Comparison of ENCODE assay signal across 12 cellular contexts in genomic region chr18:12885500-12885899, GRCh38. TPM values are rescaled to one million over a fixed set of nuclear protein-coding genes. Genes with fewer than 3 reads are reported as not detected.
DNase-seq lines count a peak whose midpoint lies in the region; ATAC-seq, FAIRE-seq and TF ChIP-seq lines count a peak whose summit lies in the region.
"Had no signal": no experiment of that assay in that cellular context is flagged by ENCODE, and none has a peak within 500 bp of the region (broad histone marks: within the 10 kb centered on the region; RNA-seq: fewer than 3 reads in every experiment).

No MANE protein-coding gene starts in this region.

- no peak overlapping the region for H3K27ac ChIP-seq in DOHH2 (ENCODE audit: low read depth, low read length)
- no peak overlapping the region for H3K27ac ChIP-seq in HEK293 (ENCODE audit: extremely low read depth, low read depth, low read length)
- no peak overlapping the region for H3K27ac ChIP-seq in HepG2 (ENCODE audit: extremely low read length, insufficient read depth, low read length)
- H3K27ac ChIP-seq in A673 (ENCODE audit: low read depth, low read length, poor library complexity, severe bottlenecking), result no peak overlapping the region

- peaks cover 14% of the 10 kb centered on the region for H3F3A ChIP-seq in DOHH2 (ENCODE audit: control insufficient read depth, insufficient read depth)

- BruUV-seq in HepG2 (replicated peaks; lab: Mats Ljungman, UMichigan), result no TSS peak
- BruUV-seq in A673 (replicated peaks; lab: Mats Ljungman, UMichigan), result no TSS peak

- H2AFZ ChIP-seq in HepG2 (ENCODE audit: low read length), result no peak overlapping the region

- TF ChIP-seq RAD21 in HepG2 (CRISPR knock-in tag; IDR thresholded peaks at IDR 0.05), result no peak

- peaks cover 42% of the 10 kb centered on the region for H3K4me1 Mint-ChIP-seq in activated naive CD8-positive, alpha-beta T cell treated with anti-CD3 and anti-CD28 coated beads, Interleukin-2, amount 50 U/mL, for 24 hours
- H3K4me1 Mint-ChIP-seq in natural killer cell, result peaks cover 40 to 53% of the 10 kb centered on the region in 2 donors

- DNase-seq in activated naive CD8-positive, alpha-beta T cell treated with anti-CD3 and anti-CD28 coated beads, Interleukin-2, amount 50 U/mL, for 24 hours, result no peak
- no peak for DNase-seq in natural killer cell
- no peak for DNase-seq in T1000 (lab: John Stamatoyannopoulos, UW)
- no peak for DNase-seq in HepG2 (ENCODE audit: low spot score)
- no peak for DNase-seq in A673 (ENCODE audit: low spot score)
- DNase-seq: DMS53, GOT3, posterior cingulate gyrus had no signal

- no peaks in the 10 kb centered on the region for H3K27me3 ChIP-seq in DOHH2 (ENCODE audit: control insufficient read depth, low read length)
- H3K27me3 ChIP-seq in HepG2 (ENCODE audit: control insufficient read depth in 1 of 2, insufficient read depth in 2 of 2, low read length in 2 of 2), result no peaks in the 10 kb centered on the region; a peak in 1 of 5 replicates
- H3K27me3 ChIP-seq in A673 (replicated peaks; ENCODE audit: insufficient read depth, low read depth, low read length, poor library complexity), result no peaks in the 10 kb centered on the region

- TF ChIP-seq CTCF in DOHH2 (IDR thresholded peaks at IDR 0.05; ENCODE audit: low read depth, low read length, poor library complexity, severe bottlenecking) (no peak), HEK293 (tag by site-specific recombination; IDR thresholded peaks at IDR 0.05) (no peak), natural killer cell (IDR thresholded peaks at IDR 0.05) (no peak), HepG2 (CRISPR knock-in tag; IDR thresholded peaks at IDR 0.05) (no peak), A673 (conservative IDR thresholded peaks at IDR 0.05; ENCODE audit: low read depth, low read length) (no peak)

- H4K20me1 ChIP-seq in DOHH2 (ENCODE audit: control insufficient read depth, insufficient read depth, low read depth, low read length) (peaks cover 12% of the 10 kb centered on the region), HepG2 (ENCODE audit: insufficient read depth, low read length) (no peaks in the 10 kb centered on the region)

- H3K79me2 ChIP-seq in DOHH2 (ENCODE audit: control insufficient read depth, low read length) (peaks cover 35% of the 10 kb centered on the region), HepG2 (ENCODE audit: insufficient read depth, low read length) (peaks cover 28% of the 10 kb centered on the region)

- no peaks in the 10 kb centered on the region for H3K9me2 ChIP-seq in DOHH2 (replicated peaks; ENCODE audit: control insufficient read depth, low read length)

- H3K4me1 ChIP-seq in DOHH2 (ENCODE audit: control insufficient read depth, low read length) (peaks cover 46% of the 10 kb centered on the region), HEK293 (ENCODE audit: control insufficient read depth, insufficient read depth, low read length) (0 out of 2 replicates have a peak, but pooled peaks cover 4% of the 10 kb centered on the region), HepG2 (ENCODE audit: insufficient read depth, low read length) (peaks cover 40% of the 10 kb centered on the region), A673 (ENCODE audit: insufficient read depth, low read length, poor library complexity, severe bottlenecking) (peaks cover 10% of the 10 kb centered on the region)

- H3K4me2 ChIP-seq in DOHH2 (ENCODE audit: low read length), result peak overlapping the region; percentile 75
- H3K4me2 ChIP-seq in HepG2 (ENCODE audit: low read depth, low read length), result no peak overlapping the region

- WGBS in HepG2 (ENCODE audit: low lambda C conversion rate), result 84% methylated on average over 4 of the region's 4 CpGs

- intact Hi-C loops in natural killer cell (cut with micrococcal nuclease), result no loop called here
- intact Hi-C loops in HepG2 (cut with micrococcal nuclease; ENCODE audit: unreplicated experiment), result loop anchor here (5.0 kb wide), 1 partner anchor 62 kb away; the partner anchor contains the start of gene SEH1L
- intact Hi-C loops in A673 (cut with micrococcal nuclease; ENCODE audit: unreplicated experiment), result no loop called here

- POLR2A ChIA-PET in HEK293 (lab: Yijun Ruan, JAX) (interaction anchor here (0.7 to 1.1 kb wide), 3 partner anchors 58 to 106 kb away, joined by 3 to 10 read pairs (median 3); no protein-coding TSS in a partner anchor), HepG2 (lab: Yijun Ruan, JAX) (interaction anchor here (2.2 kb wide), 1 partner anchor 155 kb away, joined by 8 read pairs; no protein-coding TSS in a partner anchor), A673 (lab: Charles Lee; ENCODE audit: low non-redundant PET) (no interaction called here)

- no peak for TF ChIP-seq POLR2A in HepG2 (IDR thresholded peaks at IDR 0.05; ENCODE audit: insufficient read depth in 1 of 2, low read depth in 2 of 2, low read length in 2 of 2)

- peaks cover 4% of the 10 kb centered on the region for H3K36me3 ChIP-seq in DOHH2 (ENCODE audit: control insufficient read depth, low read length)
- H3K36me3 ChIP-seq in HEK293 (ENCODE audit: control insufficient read depth in 2 of 2, insufficient read depth in 1 of 2, low read length in 2 of 2), result no peaks in the 10 kb centered on the region
- no peaks in the 10 kb centered on the region; a peak in 1 of 5 replicates for H3K36me3 ChIP-seq in HepG2 (replicated peaks in 1 of 2; ENCODE audit: control insufficient read depth in 1 of 2, insufficient read depth in 2 of 2, low read length in 2 of 2)
- no peaks in the 10 kb centered on the region for H3K36me3 ChIP-seq in A673 (ENCODE audit: insufficient read depth, low read length, poor library complexity, severe bottlenecking)

- FAIRE-seq in HepG2 (lab: Jason Lieb, UNC), result no peak
- FAIRE-seq: bronchial epithelial cell had no signal

- peak overlapping the region; percentile 71 for H3K4me3 ChIP-seq in DOHH2 (ENCODE audit: low read length)
- no peak overlapping the region for H3K4me3 ChIP-seq in HEK293 (ENCODE audit: low read depth, low read length)
- no peak overlapping the region for H3K4me3 ChIP-seq in HepG2 (replicated peaks in 1 of 3; ENCODE audit: insufficient read depth in 1 of 3, low read depth in 2 of 3, low read length in 3 of 3)
- H3K4me3 ChIP-seq in A673 (ENCODE audit: low read depth, low read length, poor library complexity, severe bottlenecking), result no peak overlapping the region

- TF ChIP-seq EP300 in HepG2 (IDR thresholded peaks at IDR 0.05; ENCODE audit: low read depth in 2 of 2, low read length in 2 of 2) (no peak), HepG2 (CRISPR knock-in tag; IDR thresholded peaks at IDR 0.05; ENCODE audit: borderline replicate concordance) (no peak)

- H3K9me3 Mint-ChIP-seq in activated naive CD8-positive, alpha-beta T cell treated with anti-CD3 and anti-CD28 coated beads, Interleukin-2, amount 50 U/mL, for 24 hours, result no peaks in the 10 kb centered on the region
- H3K9me3 Mint-ChIP-seq in natural killer cell, result no peaks in the 10 kb centered on the region

- H3K9ac ChIP-seq in HepG2 (ENCODE audit: insufficient read depth, low read depth, low read length), result no peak overlapping the region

- no peak for ATAC-seq in activated naive CD8-positive, alpha-beta T cell treated with anti-CD3 and anti-CD28 coated beads, Interleukin-2, amount 50 U/mL, for 24 hours
- no peak for ATAC-seq in natural killer cell
- no peak for ATAC-seq in HepG2
- ATAC-seq in GM21390 (IDR thresholded peaks at IDR 0.05; ENCODE audit: unreplicated experiment), result no peak

- CTCF ChIA-PET in HEK293 (lab: Yijun Ruan, JAX) (interaction anchor here (0.6 to 2.1 kb wide), 7 partner anchors 32 to 494 kb away, joined by 3 to 8 read pairs (median 3); no protein-coding TSS in a partner anchor), HepG2 (lab: Yijun Ruan, JAX; ENCODE audit: low intra/inter-chr PET ratio, low total read pairs) (no interaction called here), A673 (lab: Charles Lee) (no interaction called here)

- H3K9me3 ChIP-seq in DOHH2 (ENCODE audit: control insufficient read depth, insufficient read depth, low read length), result no peaks in the 10 kb centered on the region
- no peaks in the 10 kb centered on the region for H3K9me3 ChIP-seq in HEK293 (ENCODE audit: control insufficient read depth, insufficient read depth, low read depth, low read length)
- H3K9me3 ChIP-seq in HepG2 (ENCODE audit: low read length), result no peaks in the 10 kb centered on the region
- no peaks in the 10 kb centered on the region for H3K9me3 ChIP-seq in A673 (ENCODE audit: low read depth, low read length, poor library complexity, severe bottlenecking)

- peak overlapping the region; percentile 89 for H3K4me3 Mint-ChIP-seq in activated naive CD8-positive, alpha-beta T cell treated with anti-CD3 and anti-CD28 coated beads, Interleukin-2, amount 50 U/mL, for 24 hours
- no peak overlapping the region for H3K4me3 Mint-ChIP-seq in natural killer cell

- peaks cover 6% of the 10 kb centered on the region for H3K36me3 Mint-ChIP-seq in activated naive CD8-positive, alpha-beta T cell treated with anti-CD3 and anti-CD28 coated beads, Interleukin-2, amount 50 U/mL, for 24 hours (ENCODE audit: low read depth)
- H3K36me3 Mint-ChIP-seq in natural killer cell, result no peaks in the 10 kb centered on the region

- in situ Hi-C loops in HepG2 (cut with HindIII; ENCODE audit: extremely low pct_ligation_motif_present, low pct_unique_long_range_greater_than_20kb), result no loop called here

- no peak overlapping the region for H3K27ac Mint-ChIP-seq in activated naive CD8-positive, alpha-beta T cell treated with anti-CD3 and anti-CD28 coated beads, Interleukin-2, amount 50 U/mL, for 24 hours
- H3K27ac Mint-ChIP-seq in natural killer cell, result peak overlapping the region; percentile 86 to 94

- H3K27me3 Mint-ChIP-seq in activated naive CD8-positive, alpha-beta T cell treated with anti-CD3 and anti-CD28 coated beads, Interleukin-2, amount 50 U/mL, for 24 hours, result no peaks in the 10 kb centered on the region
- H3K27me3 Mint-ChIP-seq in natural killer cell (ENCODE audit: low read depth in 2 of 2), result no peaks in the 10 kb centered on the region

RNA-seq across cellular contexts. Expression of gene PTPN2, which starts 1.5 kb away (rescaled TPM):
- total RNA-seq in natural killer cell (100 to 1,000 TPM; 110 to 115 (median 112) TPM), HepG2 (2016; rRNA removed; fragmentation: Illumina TruSeq; extraction: Trizol) (41.5 and 50.4 TPM in 2 replicates), A673 (2021) (35.8 and 44.7 TPM in 2 replicates)
- 49.3 and 52.6 TPM in 2 replicates for total RNA-seq in HepG2 (2016; cell fraction: cytosol; rRNA removed; fragmentation: Illumina TruSeq; extraction: Trizol; ENCODE audit: low read depth)
- 38.4 and 56.0 TPM in 2 replicates for total RNA-seq in HepG2 (2016; cell fraction: insoluble cytoplasmic fraction; rRNA removed; fragmentation: Illumina TruSeq; extraction: Trizol)
- 51.7 and 54.4 TPM in 2 replicates for total RNA-seq in HepG2 (2016; cell fraction: membrane; rRNA removed; fragmentation: Illumina TruSeq; extraction: Trizol)
- total RNA-seq in HepG2 (2016; cell fraction: nucleus; rRNA removed; fragmentation: Illumina TruSeq; extraction: Trizol), result 26.0 and 29.7 TPM in 2 replicates
- 19.0 and 24.9 TPM in 2 replicates for polyA plus RNA-seq in HepG2 (2011; rRNA removed)
- polyA plus RNA-seq in HepG2 (2011; cell fraction: cytosol; rRNA removed), result 10.2 and 14.5 TPM in 2 replicates
- 11.5 and 12.9 TPM in 2 replicates for polyA plus RNA-seq in HepG2 (2011; cell fraction: nucleus; rRNA removed)
- polyA plus RNA-seq in HepG2 (2012), result 22.1 and 25.7 TPM in 2 replicates
- 32.5 and 35.5 TPM in 2 replicates for polyA plus RNA-seq in HepG2 (2016; cell fraction: cytosol; fragmentation: Illumina TruSeq; extraction: Trizol; ENCODE audit: low read depth)
- polyA plus RNA-seq in HepG2 (2016; cell fraction: insoluble cytoplasmic fraction; fragmentation: Illumina TruSeq; extraction: Trizol; ENCODE audit: low read depth), result 63.2 and 65.8 TPM in 2 replicates
- polyA plus RNA-seq in HepG2 (2016; cell fraction: membrane; fragmentation: Illumina TruSeq; extraction: Trizol; ENCODE audit: low read depth), result 42.7 and 43.8 TPM in 2 replicates
- polyA plus RNA-seq in HepG2 (2016; cell fraction: nucleus; fragmentation: Illumina TruSeq; extraction: Trizol; ENCODE audit: insufficient read depth, low read depth), result 42.7 and 47.1 TPM in 2 replicates
- 15.3 and 15.9 TPM in 2 replicates for polyA minus RNA-seq in HepG2 (2011; rRNA and poly(A)+ RNA removed; ENCODE audit: low replicate concordance)
- polyA minus RNA-seq in HepG2 (2011; cell fraction: cytosol; rRNA and poly(A)+ RNA removed), result 19.2 and 19.3 TPM in 2 replicates
- 31.0 and 33.9 TPM in 2 replicates for polyA minus RNA-seq in HepG2 (2011; cell fraction: nucleus; rRNA and poly(A)+ RNA removed)
